1 cellular context compared by ENCODE assay signal in genomic region chr15:67843092-67843501, GRCh38.
TF ChIP-seq lines count a peak whose summit lies in the region.

No MANE protein-coding gene starts in this region.

TF ChIP-seq in GM23338, 12 proteins besides CTCF, POLR2A, EP300 and RAD21:
- TF ChIP-seq, protein P1, sequence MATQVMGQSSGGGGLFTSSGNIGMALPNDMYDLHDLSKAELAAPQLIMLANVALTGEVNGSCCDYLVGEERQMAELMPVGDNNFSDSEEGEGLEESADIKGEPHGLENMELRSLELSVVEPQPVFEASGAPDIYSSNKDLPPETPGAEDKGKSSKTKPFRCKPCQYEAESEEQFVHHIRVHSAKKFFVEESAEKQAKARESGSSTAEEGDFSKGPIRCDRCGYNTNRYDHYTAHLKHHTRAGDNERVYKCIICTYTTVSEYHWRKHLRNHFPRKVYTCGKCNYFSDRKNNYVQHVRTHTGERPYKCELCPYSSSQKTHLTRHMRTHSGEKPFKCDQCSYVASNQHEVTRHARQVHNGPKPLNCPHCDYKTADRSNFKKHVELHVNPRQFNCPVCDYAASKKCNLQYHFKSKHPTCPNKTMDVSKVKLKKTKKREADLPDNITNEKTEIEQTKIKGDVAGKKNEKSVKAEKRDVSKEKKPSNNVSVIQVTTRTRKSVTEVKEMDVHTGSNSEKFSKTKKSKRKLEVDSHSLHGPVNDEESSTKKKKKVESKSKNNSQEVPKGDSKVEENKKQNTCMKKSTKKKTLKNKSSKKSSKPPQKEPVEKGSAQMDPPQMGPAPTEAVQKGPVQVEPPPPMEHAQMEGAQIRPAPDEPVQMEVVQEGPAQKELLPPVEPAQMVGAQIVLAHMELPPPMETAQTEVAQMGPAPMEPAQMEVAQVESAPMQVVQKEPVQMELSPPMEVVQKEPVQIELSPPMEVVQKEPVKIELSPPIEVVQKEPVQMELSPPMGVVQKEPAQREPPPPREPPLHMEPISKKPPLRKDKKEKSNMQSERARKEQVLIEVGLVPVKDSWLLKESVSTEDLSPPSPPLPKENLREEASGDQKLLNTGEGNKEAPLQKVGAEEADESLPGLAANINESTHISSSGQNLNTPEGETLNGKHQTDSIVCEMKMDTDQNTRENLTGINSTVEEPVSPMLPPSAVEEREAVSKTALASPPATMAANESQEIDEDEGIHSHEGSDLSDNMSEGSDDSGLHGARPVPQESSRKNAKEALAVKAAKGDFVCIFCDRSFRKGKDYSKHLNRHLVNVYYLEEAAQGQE (IDR thresholded peaks at IDR 0.05; ENCODE audit: unreplicated experiment): no peak
- TF ChIP-seq, protein P2, sequence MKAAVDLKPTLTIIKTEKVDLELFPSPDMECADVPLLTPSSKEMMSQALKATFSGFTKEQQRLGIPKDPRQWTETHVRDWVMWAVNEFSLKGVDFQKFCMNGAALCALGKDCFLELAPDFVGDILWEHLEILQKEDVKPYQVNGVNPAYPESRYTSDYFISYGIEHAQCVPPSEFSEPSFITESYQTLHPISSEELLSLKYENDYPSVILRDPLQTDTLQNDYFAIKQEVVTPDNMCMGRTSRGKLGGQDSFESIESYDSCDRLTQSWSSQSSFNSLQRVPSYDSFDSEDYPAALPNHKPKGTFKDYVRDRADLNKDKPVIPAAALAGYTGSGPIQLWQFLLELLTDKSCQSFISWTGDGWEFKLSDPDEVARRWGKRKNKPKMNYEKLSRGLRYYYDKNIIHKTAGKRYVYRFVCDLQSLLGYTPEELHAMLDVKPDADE (IDR thresholded peaks at IDR 0.05): no peak
- no peak for TF ChIP-seq ZNF331 (CRISPR knock-in tag; IDR thresholded peaks at IDR 0.05; ENCODE audit: low read depth)
- TF ChIP-seq EZH2phosphoT487 (IDR thresholded peaks at IDR 0.05; ENCODE audit: unreplicated experiment): no peak
- TF ChIP-seq ZNF462 (CRISPR knock-in tag; IDR thresholded peaks at IDR 0.05): no peak
